8 cellular contexts compared by ENCODE assay signal in the genomic region with DNA sequence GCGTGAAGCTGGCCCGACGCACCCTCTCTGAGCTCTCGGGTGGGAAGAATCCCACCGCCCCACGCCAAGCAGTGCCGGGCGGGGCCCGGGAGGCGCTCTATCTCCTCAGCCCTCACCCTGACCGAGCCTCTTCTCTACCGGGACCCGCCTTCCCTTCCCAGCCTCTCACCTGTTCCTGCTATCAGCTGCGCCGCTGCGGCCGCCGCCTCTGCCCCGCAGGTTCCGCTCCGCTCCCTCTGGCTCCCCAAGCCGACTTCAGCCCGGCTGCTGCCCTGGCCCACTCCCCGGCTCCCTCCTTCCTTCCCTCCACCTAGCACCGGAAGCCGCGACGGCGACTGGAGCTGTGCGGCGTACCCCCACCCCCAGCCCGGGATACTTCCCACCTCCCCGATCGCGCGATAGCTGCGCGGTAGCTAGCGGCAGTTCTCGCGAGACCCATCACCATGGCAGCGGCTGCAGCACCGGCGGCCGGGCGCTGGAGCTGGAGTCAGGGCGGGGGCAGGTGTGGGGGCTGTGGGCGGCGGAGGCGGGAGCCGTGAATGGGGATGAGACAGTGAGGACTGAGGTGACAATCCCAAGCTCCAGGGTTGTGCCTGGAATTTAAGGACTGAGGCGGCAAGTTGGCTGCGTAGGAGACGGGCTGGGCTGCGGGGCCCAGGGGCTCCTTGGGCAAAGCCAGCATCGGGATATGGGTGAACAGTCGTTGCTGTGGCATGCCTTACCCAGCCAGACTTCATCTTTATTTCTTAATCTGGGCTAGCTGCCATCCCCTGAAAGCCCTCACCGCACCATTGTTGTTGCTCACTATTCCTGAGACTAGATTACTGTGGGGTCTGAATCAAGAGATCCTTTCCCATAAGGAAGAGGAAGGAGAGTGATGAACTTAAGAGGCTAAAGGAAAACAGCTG. TPM values are rescaled to one million over a fixed set of nuclear protein-coding genes. Genes with fewer than 3 reads are reported as not detected.
A peak's percentile ranks its signal among the peaks of the same experiment; 100 is the strongest.
DNase-seq lines count a peak whose midpoint lies in the region; ATAC-seq and TF ChIP-seq lines count a peak whose summit lies in the region.

Gene ARF3 (minus strand): TSS at position 347 of the 908 bp plus-strand sequence. CDS start 16,392 bp downstream, outside the sequence.

- in situ Hi-C loops in transverse colon (cut with MboI; ENCODE audit: low pct_ligation_motif_present in 1 of 4, low pct_unique_long_range_greater_than_20kb in 1 of 4, low sequenced_read_pairs in 3 of 4) = no loop called here

- H3K36me3 Mint-ChIP-seq in T-cell = peaks cover 4% of the 10 kb centered on the region

- peak; percentile 95 for DNase-seq in GM10266 (ENCODE audit: extremely low spot score)
- DNase-seq in NCI-H1436 treated with DMSO at 0.1 percent for 48 hours (lab: John Stamatoyannopoulos, UW) = peak; percentile 42
- peak; percentile 83 to 94 (median 89) for DNase-seq in T-cell
- peak; percentile 99 for DNase-seq in cardiac septum (ENCODE audit: low spot score)
- DNase-seq in pons (ENCODE audit: low spot score) = peak; percentile 86
- DNase-seq in transverse colon = peak; percentile 96

- peak within 1 kb of the TSS; percentile 55 for H3K27ac ChIP-seq in adipose tissue (ENCODE audit: low read depth, low read length)
- peak within 1 kb of the TSS; percentile 83 to 94 (median 90) for H3K27ac ChIP-seq in transverse colon

- peak within 1 kb of the TSS; percentile 95 to 98 (median 96) for H3K4me3 Mint-ChIP-seq in T-cell

- H3K4me1 Mint-ChIP-seq in T-cell = peaks cover 43 to 48% (median 44%) of the 10 kb centered on the region in 3 donors

- no peaks in the 10 kb centered on the region for H3K9me3 ChIP-seq in transverse colon

- H3K27me3 ChIP-seq in transverse colon = no peaks in the 10 kb centered on the region

- peak within 1 kb of the TSS; percentile 59 to 96 (median 80) for H3K4me3 ChIP-seq in transverse colon

- no peak for TF ChIP-seq EP300 in transverse colon (IDR thresholded peaks at IDR 0.05; ENCODE audit: low read depth)

- intact Hi-C loops in cardiac septum (cut with DNase I) = no loop called here
- intact Hi-C loops in transverse colon (cut with DNase I; ENCODE audit: low total_unique reads) = no loop called here

- H3K36me3 ChIP-seq in transverse colon = no peaks in the 10 kb centered on the region

- peaks cover 6 to 34% (median 23%) of the 10 kb centered on the region in 4 donors for H3K4me1 ChIP-seq in transverse colon

- no peak for TF ChIP-seq CTCF in GM10266 (IDR thresholded peaks at IDR 0.05; ENCODE audit: control insufficient read depth, insufficient read depth, low read depth, missing control alignments)
- TF ChIP-seq CTCF in transverse colon (IDR thresholded peaks at IDR 0.05) = no peak

- no peaks in the 10 kb centered on the region for H3K9me3 Mint-ChIP-seq in T-cell

- CTCF ChIA-PET in T-cell (lab: Charles Lee) = interaction anchor here (0.6 to 1.7 kb wide), 18 partner anchors 12 to 1820 kb away, joined by 3 to 17 read pairs (median 4); partner anchors contain the start of genes WNT1 (in 2 of the 2), DDX23 (in 1 of the 2) and FKBP11 (in 1 of the 2)

- H3K27me3 Mint-ChIP-seq in T-cell = peaks cover 0 to 4% of the 10 kb centered on the region in 2 donors

- peak; percentile 90 for TF ChIP-seq POLR2A in transverse colon (IDR thresholded peaks at IDR 0.05)

- WGBS in adipose tissue, 3 donors = 1 to 2% (median 1%) methylated on average over 48 to 58 of the region's 58 CpGs
- WGBS in transverse colon (ENCODE audit: low coverage in 1 of 2), 2 donors = 0 to 1% methylated on average over 3 to 55 of the region's 58 CpGs

- POLR2A ChIA-PET in T-cell (lab: Charles Lee) = interaction anchor here (0.6 to 1.4 kb wide), 8 partner anchors 14 to 231 kb away, joined by 3 to 9 read pairs (median 4); partner anchors contain the start of genes DDX23 (in 2 of the 2) and FKBP11 (in 1 of the 2)

- H3K27ac Mint-ChIP-seq in T-cell = peak within 1 kb of the TSS; percentile 71 to 88

- ATAC-seq in HG02678 (IDR thresholded peaks at IDR 0.05; ENCODE audit: unreplicated experiment) (peak; percentile 92), T-cell (replicated peaks in 1 of 4) (peak; percentile 97)

RNA-seq across cellular contexts. Expression of gene ARF3, which starts in this region (rescaled TPM):
- total RNA-seq in T-cell (10 to 100 TPM; 63.6 to 82.9 (median 74.3) TPM), cardiac septum (59.5 TPM), transverse colon (100 to 1,000 TPM in 2 of 4 donors, 10 to 100 TPM in 2; 30.8 to 117 (median 99.8) TPM)
- 10 to 100 TPM; 26.8 to 73.8 (median 68.1) TPM for polyA plus RNA-seq in adipose tissue

Comparison
In these comparisons a context has a peak if more than half of its experiments do, and no peak if none do; other contexts are left out.
1. Peak in every context shown above with its lines: DNase-seq, ATAC-seq, H3K4me3 ChIP-seq and H3K27ac ChIP-seq.
2. DNase-seq: peak in every context shown above with its lines; median percentile 99 in cardiac septum; 96 in transverse colon; 95 in GM10266; 89 in T-cell; 86 in pons; 42 in NCI-H1436 treated with DMSO at 0.1 percent for 48 hours.